ENCODE assay signal across 1 cellular context in the genomic region with DNA sequence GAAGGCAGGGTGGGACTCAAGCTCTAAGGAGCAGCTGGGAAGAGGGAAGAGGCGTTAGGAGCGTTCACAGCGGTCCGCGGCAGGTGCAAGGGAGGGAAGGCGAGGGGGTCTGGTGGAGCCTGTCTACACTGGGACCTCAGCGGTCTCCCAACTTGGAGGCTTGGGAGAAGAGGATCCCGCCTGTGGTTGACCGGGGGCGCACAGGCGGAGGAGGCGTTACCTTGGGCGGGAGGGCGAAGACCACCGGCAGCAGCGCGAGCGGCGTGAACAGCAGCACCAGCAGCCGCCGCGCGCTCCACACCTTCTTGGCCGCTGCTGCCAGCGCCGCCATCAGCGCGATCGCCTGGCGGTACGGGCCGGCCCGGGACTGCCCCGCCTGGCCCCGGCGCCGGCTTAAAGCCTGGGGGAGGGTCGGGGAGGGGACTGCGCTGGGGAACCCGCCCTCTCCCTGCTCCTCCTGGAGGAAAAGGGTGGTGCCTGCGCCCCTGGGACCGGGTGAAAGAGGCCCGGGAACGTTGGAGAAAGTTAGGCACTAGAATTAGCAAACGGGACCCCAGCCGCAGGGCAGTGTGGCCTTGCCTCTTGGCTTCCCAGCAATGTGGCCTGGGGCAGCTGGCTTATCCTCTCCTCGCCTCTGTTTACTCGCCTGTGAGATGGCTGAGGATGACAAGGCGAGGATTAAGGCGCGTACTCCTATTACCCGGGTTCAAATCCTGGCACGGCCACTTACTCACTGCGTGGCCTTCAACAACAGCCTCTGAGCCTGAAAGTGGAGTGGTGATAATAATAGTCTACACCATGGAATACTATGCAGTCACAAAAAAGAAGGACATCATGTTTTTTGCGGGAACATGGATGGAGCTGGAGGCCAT.
TF ChIP-seq lines count a peak whose summit lies in the region.

A gene with protein sequence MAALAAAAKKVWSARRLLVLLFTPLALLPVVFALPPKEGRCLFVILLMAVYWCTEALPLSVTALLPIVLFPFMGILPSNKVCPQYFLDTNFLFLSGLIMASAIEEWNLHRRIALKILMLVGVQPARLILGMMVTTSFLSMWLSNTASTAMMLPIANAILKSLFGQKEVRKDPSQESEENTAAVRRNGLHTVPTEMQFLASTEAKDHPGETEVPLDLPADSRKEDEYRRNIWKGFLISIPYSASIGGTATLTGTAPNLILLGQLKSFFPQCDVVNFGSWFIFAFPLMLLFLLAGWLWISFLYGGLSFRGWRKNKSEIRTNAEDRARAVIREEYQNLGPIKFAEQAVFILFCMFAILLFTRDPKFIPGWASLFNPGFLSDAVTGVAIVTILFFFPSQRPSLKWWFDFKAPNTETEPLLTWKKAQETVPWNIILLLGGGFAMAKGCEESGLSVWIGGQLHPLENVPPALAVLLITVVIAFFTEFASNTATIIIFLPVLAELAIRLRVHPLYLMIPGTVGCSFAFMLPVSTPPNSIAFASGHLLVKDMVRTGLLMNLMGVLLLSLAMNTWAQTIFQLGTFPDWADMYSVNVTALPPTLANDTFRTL (minus strand): TSS at position 369 of the 872 bp plus-strand sequence. CDS start 38 bp downstream, at position 331.

TF ChIP-seq in HepG2, 621 proteins besides CTCF, POLR2A, EP300 and RAD21 (continued from another document and continues in another):
- TF ChIP-seq, protein P1, sequence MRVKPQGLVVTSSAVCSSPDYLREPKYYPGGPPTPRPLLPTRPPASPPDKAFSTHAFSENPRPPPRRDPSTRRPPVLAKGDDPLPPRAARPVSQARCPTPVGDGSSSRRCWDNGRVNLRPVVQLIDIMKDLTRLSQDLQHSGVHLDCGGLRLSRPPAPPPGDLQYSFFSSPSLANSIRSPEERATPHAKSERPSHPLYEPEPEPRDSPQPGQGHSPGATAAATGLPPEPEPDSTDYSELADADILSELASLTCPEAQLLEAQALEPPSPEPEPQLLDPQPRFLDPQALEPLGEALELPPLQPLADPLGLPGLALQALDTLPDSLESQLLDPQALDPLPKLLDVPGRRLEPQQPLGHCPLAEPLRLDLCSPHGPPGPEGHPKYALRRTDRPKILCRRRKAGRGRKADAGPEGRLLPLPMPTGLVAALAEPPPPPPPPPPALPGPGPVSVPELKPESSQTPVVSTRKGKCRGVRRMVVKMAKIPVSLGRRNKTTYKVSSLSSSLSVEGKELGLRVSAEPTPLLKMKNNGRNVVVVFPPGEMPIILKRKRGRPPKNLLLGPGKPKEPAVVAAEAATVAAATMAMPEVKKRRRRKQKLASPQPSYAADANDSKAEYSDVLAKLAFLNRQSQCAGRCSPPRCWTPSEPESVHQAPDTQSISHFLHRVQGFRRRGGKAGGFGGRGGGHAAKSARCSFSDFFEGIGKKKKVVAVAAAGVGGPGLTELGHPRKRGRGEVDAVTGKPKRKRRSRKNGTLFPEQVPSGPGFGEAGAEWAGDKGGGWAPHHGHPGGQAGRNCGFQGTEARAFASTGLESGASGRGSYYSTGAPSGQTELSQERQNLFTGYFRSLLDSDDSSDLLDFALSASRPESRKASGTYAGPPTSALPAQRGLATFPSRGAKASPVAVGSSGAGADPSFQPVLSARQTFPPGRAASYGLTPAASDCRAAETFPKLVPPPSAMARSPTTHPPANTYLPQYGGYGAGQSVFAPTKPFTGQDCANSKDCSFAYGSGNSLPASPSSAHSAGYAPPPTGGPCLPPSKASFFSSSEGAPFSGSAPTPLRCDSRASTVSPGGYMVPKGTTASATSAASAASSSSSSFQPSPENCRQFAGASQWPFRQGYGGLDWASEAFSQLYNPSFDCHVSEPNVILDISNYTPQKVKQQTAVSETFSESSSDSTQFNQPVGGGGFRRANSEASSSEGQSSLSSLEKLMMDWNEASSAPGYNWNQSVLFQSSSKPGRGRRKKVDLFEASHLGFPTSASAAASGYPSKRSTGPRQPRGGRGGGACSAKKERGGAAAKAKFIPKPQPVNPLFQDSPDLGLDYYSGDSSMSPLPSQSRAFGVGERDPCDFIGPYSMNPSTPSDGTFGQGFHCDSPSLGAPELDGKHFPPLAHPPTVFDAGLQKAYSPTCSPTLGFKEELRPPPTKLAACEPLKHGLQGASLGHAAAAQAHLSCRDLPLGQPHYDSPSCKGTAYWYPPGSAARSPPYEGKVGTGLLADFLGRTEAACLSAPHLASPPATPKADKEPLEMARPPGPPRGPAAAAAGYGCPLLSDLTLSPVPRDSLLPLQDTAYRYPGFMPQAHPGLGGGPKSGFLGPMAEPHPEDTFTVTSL (CRISPR knock-in tag; IDR thresholded peaks at IDR 0.05; ENCODE audit: borderline replicate concordance): no peak; the same call in 1 of the 2 replicates
- TF ChIP-seq ZNF121 (CRISPR knock-in tag; IDR thresholded peaks at IDR 0.05): peak; percentile 86
- TF ChIP-seq ZNF530 (CRISPR knock-in tag; IDR thresholded peaks at IDR 0.05; ENCODE audit: low read depth): no peak
- TF ChIP-seq, protein P2, sequence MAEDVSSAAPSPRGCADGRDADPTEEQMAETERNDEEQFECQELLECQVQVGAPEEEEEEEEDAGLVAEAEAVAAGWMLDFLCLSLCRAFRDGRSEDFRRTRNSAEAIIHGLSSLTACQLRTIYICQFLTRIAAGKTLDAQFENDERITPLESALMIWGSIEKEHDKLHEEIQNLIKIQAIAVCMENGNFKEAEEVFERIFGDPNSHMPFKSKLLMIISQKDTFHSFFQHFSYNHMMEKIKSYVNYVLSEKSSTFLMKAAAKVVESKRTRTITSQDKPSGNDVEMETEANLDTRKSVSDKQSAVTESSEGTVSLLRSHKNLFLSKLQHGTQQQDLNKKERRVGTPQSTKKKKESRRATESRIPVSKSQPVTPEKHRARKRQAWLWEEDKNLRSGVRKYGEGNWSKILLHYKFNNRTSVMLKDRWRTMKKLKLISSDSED (CRISPR knock-in tag; IDR thresholded peaks at IDR 0.05): no peak
- peak; percentile 37; the same call in 1 of the 2 replicates for TF ChIP-seq TGIF2 (CRISPR knock-in tag; IDR thresholded peaks at IDR 0.05)
- TF ChIP-seq SP2 (CRISPR knock-in tag; IDR thresholded peaks at IDR 0.05): 0 out of 2 replicates have a peak, but pooled peaks have one; percentile 13
- 0 out of 2 replicates have a peak, but pooled peaks have one; percentile 27 for TF ChIP-seq ZNF143 (CRISPR knock-in tag; IDR thresholded peaks at IDR 0.05)
- peak; percentile 63; the same call in 1 of the 2 replicates for TF ChIP-seq ZNF224 (CRISPR knock-in tag; IDR thresholded peaks at IDR 0.05)
- no peak; the same call in none of the 2 replicates for TF ChIP-seq ZNF552 (CRISPR knock-in tag; IDR thresholded peaks at IDR 0.05; ENCODE audit: borderline replicate concordance)
- no peak for TF ChIP-seq CENPX (CRISPR knock-in tag; IDR thresholded peaks at IDR 0.05)
- TF ChIP-seq DR1 (CRISPR knock-in tag; IDR thresholded peaks at IDR 0.05): peak; percentile 99
- no peak; the same call in 1 of the 2 replicates for TF ChIP-seq ZNF484 (CRISPR knock-in tag; IDR thresholded peaks at IDR 0.05; ENCODE audit: borderline replicate concordance, low read depth)
- no peak for TF ChIP-seq CSRNP2 (CRISPR knock-in tag; conservative IDR thresholded peaks at IDR 0.05; ENCODE audit: low read depth)
- 0 out of 2 replicates have a peak, but pooled peaks have one; percentile 36 for TF ChIP-seq TFAP4 (IDR thresholded peaks at IDR 0.05; ENCODE audit: borderline replicate concordance, low read depth)
- TF ChIP-seq ZNF572 (CRISPR knock-in tag; IDR thresholded peaks at IDR 0.05): 0 out of 2 replicates have a peak, but pooled peaks have one; percentile 4
- no peak for TF ChIP-seq NONO (IDR thresholded peaks at IDR 0.05)
- TF ChIP-seq NONO (CRISPR knock-in tag; conservative IDR thresholded peaks at IDR 0.05): peak; percentile 90
- no peak for TF ChIP-seq RFX1 (IDR thresholded peaks at IDR 0.05)
- TF ChIP-seq NR0B2 (CRISPR knock-in tag; IDR thresholded peaks at IDR 0.05): peak; percentile 84
- TF ChIP-seq MXD4 (CRISPR knock-in tag; IDR thresholded peaks at IDR 0.05): peak; percentile 84; the same call in 1 of the 2 replicates
- TF ChIP-seq THAP8 (CRISPR knock-in tag; IDR thresholded peaks at IDR 0.05; ENCODE audit: borderline replicate concordance): 0 out of 2 replicates have a peak, but pooled peaks have one; percentile 81
- TF ChIP-seq ZNF670 (CRISPR knock-in tag; IDR thresholded peaks at IDR 0.05; ENCODE audit: borderline replicate concordance): no peak
- TF ChIP-seq FOXA3 (CRISPR knock-in tag; IDR thresholded peaks at IDR 0.05): peak; percentile 51
- TF ChIP-seq ZSCAN31 (CRISPR knock-in tag; IDR thresholded peaks at IDR 0.05; ENCODE audit: low read depth): peak; percentile 84
- TF ChIP-seq MXI1 (IDR thresholded peaks at IDR 0.05; ENCODE audit: borderline replicate concordance, low read depth, low read length): 0 out of 3 replicates have a peak, but pooled peaks have one; percentile 15
- TF ChIP-seq, protein P3, sequence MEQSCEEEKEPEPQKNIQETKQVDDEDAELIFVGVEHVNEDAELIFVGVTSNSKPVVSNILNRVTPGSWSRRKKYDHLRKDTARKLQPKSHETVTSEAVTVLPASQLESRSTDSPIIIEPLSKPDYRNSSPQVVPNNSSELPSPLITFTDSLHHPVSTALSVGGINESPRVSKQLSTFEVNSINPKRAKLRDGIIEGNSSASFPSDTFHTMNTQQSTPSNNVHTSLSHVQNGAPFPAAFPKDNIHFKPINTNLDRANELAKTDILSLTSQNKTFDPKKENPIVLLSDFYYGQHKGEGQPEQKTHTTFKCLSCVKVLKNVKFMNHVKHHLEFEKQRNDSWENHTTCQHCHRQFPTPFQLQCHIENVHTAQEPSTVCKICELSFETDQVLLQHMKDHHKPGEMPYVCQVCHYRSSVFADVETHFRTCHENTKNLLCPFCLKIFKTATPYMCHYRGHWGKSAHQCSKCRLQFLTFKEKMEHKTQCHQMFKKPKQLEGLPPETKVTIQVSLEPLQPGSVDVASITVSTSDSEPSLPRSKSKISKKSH (CRISPR knock-in tag; IDR thresholded peaks at IDR 0.05; ENCODE audit: borderline replicate concordance): peak; percentile 24; the same call in 1 of the 2 replicates
- no peak for TF ChIP-seq ATM (IDR thresholded peaks at IDR 0.05; ENCODE audit: borderline replicate concordance)
- TF ChIP-seq NCOA2 (CRISPR knock-in tag; IDR thresholded peaks at IDR 0.05): peak; percentile 47; the same call in 1 of the 2 replicates
- TF ChIP-seq SNAI1 (CRISPR knock-in tag; IDR thresholded peaks at IDR 0.05; ENCODE audit: borderline replicate concordance): peak; percentile 90; the same call in 1 of the 2 replicates
- peak; percentile 82 for TF ChIP-seq KLF12 (CRISPR knock-in tag; IDR thresholded peaks at IDR 0.05; ENCODE audit: borderline replicate concordance)
- TF ChIP-seq NFYB (CRISPR knock-in tag; IDR thresholded peaks at IDR 0.05): peak; percentile 36
- peak in 1 of 2 experiments; percentile 29; a peak in 1 of 4 replicates for TF ChIP-seq REST (IDR thresholded peaks at IDR 0.05; ENCODE audit: borderline replicate concordance in 1 of 2, low read depth in 1 of 2, low read length in 2 of 2)
- no peak for TF ChIP-seq SMARCE1 (IDR thresholded peaks at IDR 0.05; ENCODE audit: borderline replicate concordance)
- 0 out of 2 replicates have a peak, but pooled peaks have one; percentile 17 for TF ChIP-seq ELF1 (CRISPR knock-in tag; IDR thresholded peaks at IDR 0.05)
- peak; percentile 70; the same call in 1 of the 2 replicates for TF ChIP-seq ZFYVE20 (CRISPR knock-in tag; IDR thresholded peaks at IDR 0.05; ENCODE audit: borderline replicate concordance, low read depth)
- no peak for TF ChIP-seq HOXA5 (CRISPR knock-in tag; IDR thresholded peaks at IDR 0.05)
- TF ChIP-seq ZEB1 (IDR thresholded peaks at IDR 0.05; ENCODE audit: insufficient replicate concordance, low read depth): no peak
- TF ChIP-seq THYN1 (CRISPR knock-in tag; IDR thresholded peaks at IDR 0.05; ENCODE audit: borderline replicate concordance, low read depth): peak; percentile 77; the same call in 1 of the 2 replicates
